9 cellular contexts compared by ENCODE assay signal in genomic region chr17:49741009-49741691, GRCh38. TPM values are rescaled to one million over a fixed set of nuclear protein-coding genes. Genes with fewer than 3 reads are reported as not detected.
DNase-seq lines count a peak whose midpoint lies in the region; ATAC-seq and TF ChIP-seq lines count a peak whose summit lies in the region.
"Had no signal": no experiment of that assay in that cellular context is flagged by ENCODE, and none has a peak within 500 bp of the region (broad histone marks: within the 10 kb centered on the region; RNA-seq: fewer than 3 reads in every experiment).

No MANE protein-coding gene starts in this region.

- H3K9me3 Mint-ChIP-seq in T-helper 2 cell treated with Interferon-gamma antibody and Interleukin-4, amounts not matched to agents 5 μg/mL and 100 μg/mL, for 36 hours, result peaks cover 6% of the 10 kb centered on the region
- H3K9me3 Mint-ChIP-seq: neural crest cell had no signal

- peak overlapping the region; percentile 99 for H3K27ac Mint-ChIP-seq in T-helper 2 cell treated with Interferon-gamma antibody and Interleukin-4, amounts not matched to agents 5 μg/mL and 100 μg/mL, for 36 hours

- peak overlapping the region; percentile 56 for H3K27ac ChIP-seq in hepatocyte

- peaks cover 9% of the 10 kb centered on the region for H3K79me2 ChIP-seq in hepatocyte

- ATAC-seq in Right ventricle myocardium inferior, result peak; percentile 23

- TF ChIP-seq CTCF in hepatocyte (IDR thresholded peaks at IDR 0.05; ENCODE audit: poor library complexity), result no peak
- no peak for TF ChIP-seq CTCF in lower leg skin (IDR thresholded peaks at IDR 0.05)

- no peak for TF ChIP-seq POLR2A in lower leg skin (IDR thresholded peaks at IDR 0.05)

- H3K9me3 ChIP-seq in hepatocyte (ENCODE audit: low read depth), result no peaks in the 10 kb centered on the region

- peak overlapping the region; percentile 43 for H3K4me2 ChIP-seq in hepatocyte

- H4K20me1 ChIP-seq in hepatocyte (ENCODE audit: insufficient read depth, poor library complexity, severe bottlenecking), result no peaks in the 10 kb centered on the region

- WGBS in hepatocyte (ENCODE audit: low lambda C conversion rate, missing lambda C conversion rate), result 84% methylated on average over 5 of the region's 5 CpGs
- WGBS in lower leg skin, 2 donors, result 20 to 21% methylated on average over 5 of the region's 5 CpGs

- H3K27me3 ChIP-seq in hepatocyte, result no peaks in the 10 kb centered on the region

- no peaks in the 10 kb centered on the region for H3K4me1 ChIP-seq in hepatocyte (ENCODE audit: insufficient read depth)

- no peaks in the 10 kb centered on the region for H3K27me3 Mint-ChIP-seq in T-helper 2 cell treated with Interferon-gamma antibody and Interleukin-4, amounts not matched to agents 5 μg/mL and 100 μg/mL, for 36 hours (ENCODE audit: low read depth)

- H3K36me3 ChIP-seq in hepatocyte (replicated peaks; ENCODE audit: insufficient read depth, low read depth), result no peaks in the 10 kb centered on the region

- H3K36me3 Mint-ChIP-seq in T-helper 2 cell treated with Interferon-gamma antibody and Interleukin-4, amounts not matched to agents 5 μg/mL and 100 μg/mL, for 36 hours (ENCODE audit: low read depth), result peaks cover 60% of the 10 kb centered on the region

- no peak overlapping the region for H2AFZ ChIP-seq in hepatocyte

- H3K4me1 Mint-ChIP-seq in T-helper 2 cell treated with Interferon-gamma antibody and Interleukin-4, amounts not matched to agents 5 μg/mL and 100 μg/mL, for 36 hours (ENCODE audit: low read depth), result peaks cover 78% of the 10 kb centered on the region

- no peaks in the 10 kb centered on the region for H3K9me2 ChIP-seq in hepatocyte (replicated peaks; ENCODE audit: insufficient read depth)

- peak overlapping the region; percentile 96 for H3K4me3 Mint-ChIP-seq in T-helper 2 cell treated with Interferon-gamma antibody and Interleukin-4, amounts not matched to agents 5 μg/mL and 100 μg/mL, for 36 hours
- H3K4me3 Mint-ChIP-seq: neural crest cell had no signal

- DNase-seq in Right ventricle myocardium inferior (ENCODE audit: missing footprints) (no peak), cardiac septum (ENCODE audit: low spot score) (no peak), hepatocyte (ENCODE audit: low spot score) (no peak), NCI-H2081 (lab: John Stamatoyannopoulos, UW) (no peak), GF-D8 (lab: John Stamatoyannopoulos, UW) (no peak), NCI-H345 (lab: John Stamatoyannopoulos, UW) (no peak), lower leg skin (ENCODE audit: low spot score in 2 of 2) (no peak)
- DNase-seq in T-helper 2 cell treated with Interferon-gamma antibody and Interleukin-4, amounts not matched to agents 5 μg/mL and 100 μg/mL, for 36 hours (ENCODE audit: low spot score), result no peak

- H3K4me3 ChIP-seq in hepatocyte (no peak overlapping the region), lower leg skin (ENCODE audit: low read depth, poor library complexity, severe bottlenecking) (no peak overlapping the region)

- intact Hi-C loops in Right ventricle myocardium inferior (cut with DNase I) (no loop called here), cardiac septum (cut with DNase I) (no loop called here), lower leg skin (cut with DNase I; ENCODE audit: low total_unique reads) (no loop called here)

RNA-seq across cellular contexts. Expression of gene FAM117A, which starts 22.8 kb away (rescaled TPM):
- 10.3 TPM for total RNA-seq in Right ventricle myocardium inferior
- total RNA-seq in cardiac septum, result 5.8 TPM
- total RNA-seq in hepatocyte, result 14.9 and 18.7 TPM in 2 replicates
- polyA plus RNA-seq in hepatocyte, result 27.9 and 29.1 TPM in 2 replicates
- total RNA-seq in lower leg skin, result 10 to 100 TPM; 21.8 to 39.7 (median 26.4) TPM

RNA-seq across cellular contexts. Expression of gene SLC35B1, which starts 33.4 kb away (rescaled TPM):
- total RNA-seq in Right ventricle myocardium inferior, result 59.3 TPM
- 73.8 TPM for total RNA-seq in cardiac septum
- 99.8 and 141 TPM in 2 replicates for total RNA-seq in hepatocyte
- polyA plus RNA-seq in hepatocyte, result 98.1 and 113 TPM in 2 replicates
- 10 to 100 TPM; 31.0 to 40.1 (median 35.1) TPM for total RNA-seq in lower leg skin

RNA-seq across cellular contexts. Expression of gene KAT7, which starts 47.3 kb away (rescaled TPM):
- total RNA-seq in Right ventricle myocardium inferior (45.4 TPM), cardiac septum (63.2 TPM), hepatocyte (23.2 and 30.1 TPM in 2 replicates), lower leg skin (10 to 100 TPM; 39.3 to 71.0 (median 51.7) TPM)
- polyA plus RNA-seq in hepatocyte, result 20.8 and 21.4 TPM in 2 replicates
